ENCODE assay signal across 8 cellular contexts in the genomic region with DNA sequence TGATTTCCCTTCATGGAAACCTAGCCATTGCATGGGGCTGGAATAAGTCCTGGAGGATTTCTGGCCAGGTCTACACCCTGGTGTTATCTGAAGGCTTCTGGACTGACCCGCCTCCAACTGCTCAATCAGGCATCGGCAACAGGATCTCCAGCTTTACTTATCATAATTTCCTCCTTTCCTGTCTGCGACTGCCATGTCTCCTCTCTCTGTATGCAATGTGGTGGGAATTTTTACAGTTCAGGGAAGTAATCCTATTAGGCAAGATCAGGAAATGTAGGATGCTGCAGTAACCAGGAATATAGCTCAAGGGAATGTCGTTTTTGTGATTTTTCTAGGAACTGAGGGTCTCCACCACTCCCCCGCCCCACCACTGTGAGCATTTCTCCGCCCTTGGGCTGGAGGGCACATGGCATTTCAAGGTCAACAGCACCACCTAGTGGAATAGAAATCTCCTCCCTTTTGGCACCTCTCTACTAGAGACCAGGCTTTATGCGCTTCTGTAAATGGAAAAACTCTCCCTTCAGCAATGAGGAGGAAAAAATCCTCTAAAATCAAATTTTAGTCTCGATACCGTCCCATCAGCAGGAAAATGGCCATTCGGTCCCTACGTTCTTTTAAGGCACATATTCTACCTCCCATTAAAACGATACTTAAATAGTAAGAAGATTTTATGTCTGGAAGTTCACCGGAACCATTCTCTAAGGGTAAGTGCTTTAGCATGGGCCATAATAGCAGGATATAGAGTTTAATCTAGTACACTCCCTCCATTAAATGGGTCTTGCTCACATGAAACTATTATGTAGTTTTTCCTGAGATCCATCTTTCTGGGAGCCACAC.
DNase-seq lines count a peak whose midpoint lies in the region; ATAC-seq, FAIRE-seq and TF ChIP-seq lines count a peak whose summit lies in the region.

No MANE protein-coding gene starts in this region.

- TF ChIP-seq RAD21 in A549 (conservative IDR thresholded peaks at IDR 0.05 in 1 of 2, IDR thresholded peaks at IDR 0.05 in 1 of 2): peak; percentile 88 to 92

- TF ChIP-seq CTCF in A549 (IDR thresholded peaks at IDR 0.05): peak; percentile 81
- TF ChIP-seq CTCF in GM12875 (IDR thresholded peaks at IDR 0.05; ENCODE audit: borderline replicate concordance, insufficient read depth, low read depth, low read length): peak; percentile 46; the same call in 1 of the 2 replicates

- no peak overlapping the region; the same call in 2 of the 3 replicates for H3K4me3 ChIP-seq in A549
- H3K4me3 ChIP-seq in GM12875 (ENCODE audit: low read depth, low read length): no peak overlapping the region

- ATAC-seq in A549: peak; percentile 92 to 99
- ATAC-seq in HG02642 (IDR thresholded peaks at IDR 0.05; ENCODE audit: poor library complexity, unreplicated experiment): peak; percentile 96
- peak; percentile 77 for ATAC-seq in left colon

- H3K4me3 Mint-ChIP-seq in T-helper 2 cell treated with Interferon-gamma antibody and Interleukin-4, amounts not matched to agents 5 μg/mL and 100 μg/mL, for 36 hours: peak overlapping the region; percentile 21

- H3K27ac Mint-ChIP-seq in T-helper 2 cell treated with Interferon-gamma antibody and Interleukin-4, amounts not matched to agents 5 μg/mL and 100 μg/mL, for 36 hours: no peak overlapping the region

- CTCF ChIA-PET in A549 (lab: Yijun Ruan, JAX): interaction anchor here (0.6 to 3.8 kb wide), 24 partner anchors 9 to 1594 kb away, joined by 3 to 26 read pairs (median 4); no protein-coding TSS in a partner anchor

- no peaks in the 10 kb centered on the region for H3K9me3 ChIP-seq in A549

- POLR2A ChIA-PET in A549 (lab: Yijun Ruan, JAX): no interaction called here

- WGBS in A549 (ENCODE audit: missing lambda C conversion rate): 25% methylated on average over 13 of the region's 13 CpGs

- H3K9me3 Mint-ChIP-seq in T-helper 2 cell treated with Interferon-gamma antibody and Interleukin-4, amounts not matched to agents 5 μg/mL and 100 μg/mL, for 36 hours: no peaks in the 10 kb centered on the region

- no peak for TF ChIP-seq EP300 in A549 (IDR thresholded peaks at IDR 0.05)

- no peaks in the 10 kb centered on the region for H3K4me1 ChIP-seq in A549

- H3K27ac ChIP-seq in A549: no peak overlapping the region
- no peak overlapping the region for H3K27ac ChIP-seq in caudate nucleus (ENCODE audit: low read depth, low read length)

- intact Hi-C loops in left colon (cut with DNase I, micrococcal nuclease): loop anchor here in 1 of 2 donors (5.0 kb wide), 2 partner anchors 229 to 609 kb away; no protein-coding TSS in a partner anchor

- peaks cover 11% of the 10 kb centered on the region for H3K4me1 Mint-ChIP-seq in T-helper 2 cell treated with Interferon-gamma antibody and Interleukin-4, amounts not matched to agents 5 μg/mL and 100 μg/mL, for 36 hours (ENCODE audit: low read depth)

- peak; percentile 19 to 48 for DNase-seq in A549 (ENCODE audit: low read depth in 1 of 2, low spot score in 1 of 2)
- peak; percentile 56 for DNase-seq in NCI-H1092 treated with DMSO at 0.1 percent for 48 hours (lab: John Stamatoyannopoulos, UW)
- peak; percentile 12 for DNase-seq in T-helper 2 cell treated with Interferon-gamma antibody and Interleukin-4, amounts not matched to agents 5 μg/mL and 100 μg/mL, for 36 hours (ENCODE audit: low spot score)
- DNase-seq in caudate nucleus (lab: John Stamatoyannopoulos, UW): peak in 44 of 61 donors; percentile 1 to 65 (median 28)
- DNase-seq in left colon: peak in 1 of 2 donors; percentile 21
- DNase-seq in stimulated activated CD4-positive, alpha-beta T cell treated with anti-CD3 and anti-CD28 coated beads, Interleukin-4, amount 100 ng/mL, for 24 hours: peak; percentile 43

- peak overlapping the region; percentile 52 for H3K4me2 ChIP-seq in A549

- no peak for FAIRE-seq in A549 (lab: Jason Lieb, UNC)

- TF ChIP-seq POLR2A in A549 (IDR thresholded peaks at IDR 0.05; ENCODE audit: low read length): no peak

- no peaks in the 10 kb centered on the region for H3K36me3 Mint-ChIP-seq in T-helper 2 cell treated with Interferon-gamma antibody and Interleukin-4, amounts not matched to agents 5 μg/mL and 100 μg/mL, for 36 hours (ENCODE audit: low read depth)

- peaks cover 42% of the 10 kb centered on the region for H3K27me3 Mint-ChIP-seq in T-helper 2 cell treated with Interferon-gamma antibody and Interleukin-4, amounts not matched to agents 5 μg/mL and 100 μg/mL, for 36 hours (ENCODE audit: low read depth)

TF ChIP-seq in A549, 52 proteins besides CTCF, POLR2A, EP300 and RAD21:
- TF ChIP-seq HEYL (CRISPR knock-in tag; IDR thresholded peaks at IDR 0.05): no peak
- no peak for TF ChIP-seq KDM5A (IDR thresholded peaks at IDR 0.05)
- no peak for TF ChIP-seq RARB (CRISPR knock-in tag; IDR thresholded peaks at IDR 0.05)
- no peak for TF ChIP-seq EHMT2 (IDR thresholded peaks at IDR 0.05; ENCODE audit: low read depth)
- TF ChIP-seq HES2 (IDR thresholded peaks at IDR 0.05): no peak
- TF ChIP-seq MAX (IDR thresholded peaks at IDR 0.05): no peak
- no peak for TF ChIP-seq ZC3H11A (IDR thresholded peaks at IDR 0.05)
- peak; percentile 70 for TF ChIP-seq SMC3 (IDR thresholded peaks at IDR 0.05)
